8 cellular contexts compared by ENCODE assay signal in the genomic region with DNA sequence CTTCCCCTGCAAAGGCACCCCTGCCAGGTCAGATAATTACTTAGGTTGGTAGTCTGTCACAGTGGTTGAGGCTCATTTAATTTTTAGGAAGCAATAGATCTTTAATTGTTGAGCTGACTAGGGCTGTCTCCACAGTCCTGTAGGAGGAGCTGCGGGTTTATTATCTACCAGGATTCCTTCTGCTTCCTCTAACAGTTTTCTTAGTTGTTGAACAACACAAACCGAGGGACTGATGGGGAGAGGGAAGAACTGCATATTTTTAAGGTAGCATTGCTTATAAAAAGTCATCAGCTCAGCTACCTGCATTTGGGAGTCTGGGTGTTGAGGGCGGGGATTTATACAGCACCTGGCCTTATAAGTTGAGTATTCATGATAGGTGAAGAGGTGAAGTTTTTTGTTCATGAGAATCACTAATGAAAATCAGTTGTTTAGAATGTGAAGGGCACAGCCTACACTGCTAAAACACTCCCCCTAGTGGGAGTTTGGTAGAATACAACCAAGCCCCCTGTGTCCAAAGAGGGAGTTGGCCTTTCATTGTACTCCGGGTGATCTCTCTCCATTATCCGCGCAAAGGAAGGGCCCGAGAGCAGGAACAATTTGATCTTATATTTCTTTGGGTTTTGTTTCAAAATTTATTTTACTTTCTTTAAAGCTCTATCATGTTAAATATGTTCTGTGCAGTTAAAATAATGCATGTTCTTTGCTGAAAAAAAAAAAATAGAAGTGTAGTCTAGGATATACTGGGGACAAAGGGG.
DNase-seq lines count a peak whose midpoint lies in the region; ATAC-seq and TF ChIP-seq lines count a peak whose summit lies in the region.

No MANE protein-coding gene starts in this region.

- H3K79me2 ChIP-seq in DOHH2 (ENCODE audit: control insufficient read depth, low read length): no peaks in the 10 kb centered on the region

- no peak overlapping the region for H3K27ac ChIP-seq in DOHH2 (ENCODE audit: low read depth, low read length)

- no peaks in the 10 kb centered on the region for H3K9me3 Mint-ChIP-seq in activated CD8-positive, alpha-beta T cell treated with anti-CD3 and anti-CD28 coated beads, Interleukin-2, amount 10 ng/mL, durations not matched to agents 7 days and 5 days (ENCODE audit: insufficient read depth)
- no peaks in the 10 kb centered on the region for H3K9me3 Mint-ChIP-seq in natural killer cell

- POLR2A ChIA-PET in activated CD8-positive, alpha-beta T cell treated with anti-CD3 and anti-CD28 coated beads, Interleukin-2, amount 10 ng/mL, durations not matched to agents 7 days and 5 days (lab: Charles Lee): no interaction called here

- H3K9me2 ChIP-seq in DOHH2 (replicated peaks; ENCODE audit: control insufficient read depth, low read length): no peaks in the 10 kb centered on the region

- intact Hi-C loops in natural killer cell (cut with micrococcal nuclease): loop anchor here (1.0 to 2.0 kb wide), 3 partner anchors 157 to 566 kb away; no protein-coding TSS in a partner anchor

- H3K4me3 ChIP-seq in DOHH2 (ENCODE audit: low read length): no peak overlapping the region

- DNase-seq in NCI-H526 treated with DMSO at 0.1 percent for 48 hours (lab: John Stamatoyannopoulos, UW): peak; percentile 57
- DNase-seq in activated CD8-positive, alpha-beta T cell treated with anti-CD3 and anti-CD28 coated beads, Interleukin-2, amount 10 ng/mL, durations not matched to agents 7 days and 5 days: peak; percentile 68
- DNase-seq in fibroblast of gingiva (ENCODE audit: low read depth): peak; percentile 42
- DNase-seq in natural killer cell: no peak
- no peak for DNase-seq in 8988T

- H3K4me1 Mint-ChIP-seq in activated CD8-positive, alpha-beta T cell treated with anti-CD3 and anti-CD28 coated beads, Interleukin-2, amount 10 ng/mL, durations not matched to agents 7 days and 5 days (ENCODE audit: low read depth): peaks cover 17% of the 10 kb centered on the region
- H3K4me1 Mint-ChIP-seq in natural killer cell: peaks cover 8 to 16% of the 10 kb centered on the region in 2 donors

- peaks cover 5% of the 10 kb centered on the region; the same call in 1 of the 2 replicates for H3K36me3 ChIP-seq in DOHH2 (ENCODE audit: control insufficient read depth, low read length)

- H3K4me1 ChIP-seq in DOHH2 (ENCODE audit: control insufficient read depth, low read length): peaks cover 22% of the 10 kb centered on the region

- no peaks in the 10 kb centered on the region for H3K27me3 Mint-ChIP-seq in activated CD8-positive, alpha-beta T cell treated with anti-CD3 and anti-CD28 coated beads, Interleukin-2, amount 10 ng/mL, durations not matched to agents 7 days and 5 days (ENCODE audit: low read depth)
- no peaks in the 10 kb centered on the region for H3K27me3 Mint-ChIP-seq in natural killer cell (ENCODE audit: low read depth in 2 of 2)

- H4K20me1 ChIP-seq in DOHH2 (ENCODE audit: control insufficient read depth, insufficient read depth, low read depth, low read length): peaks cover 8% of the 10 kb centered on the region

- H3F3A ChIP-seq in DOHH2 (ENCODE audit: control insufficient read depth, insufficient read depth): no peaks in the 10 kb centered on the region

- CTCF ChIA-PET in activated CD8-positive, alpha-beta T cell treated with anti-CD3 and anti-CD28 coated beads, Interleukin-2, amount 10 ng/mL, durations not matched to agents 7 days and 5 days (lab: Charles Lee): interaction anchor here (0.6 to 2.4 kb wide), 25 partner anchors 8 to 685 kb away, joined by 3 to 16 read pairs (median 4); no protein-coding TSS in a partner anchor

- H3K27ac Mint-ChIP-seq in activated CD8-positive, alpha-beta T cell treated with anti-CD3 and anti-CD28 coated beads, Interleukin-2, amount 10 ng/mL, durations not matched to agents 7 days and 5 days: no peak overlapping the region
- H3K27ac Mint-ChIP-seq in natural killer cell: peak overlapping the region; percentile 31 to 60

- H3K4me2 ChIP-seq in DOHH2 (ENCODE audit: low read length): peak overlapping the region; percentile 20; the same call in 1 of the 2 replicates

- H3K4me3 Mint-ChIP-seq in activated CD8-positive, alpha-beta T cell treated with anti-CD3 and anti-CD28 coated beads, Interleukin-2, amount 10 ng/mL, durations not matched to agents 7 days and 5 days: no peak overlapping the region
- no peak overlapping the region for H3K4me3 Mint-ChIP-seq in natural killer cell

- no peaks in the 10 kb centered on the region for H3K27me3 ChIP-seq in DOHH2 (ENCODE audit: control insufficient read depth, low read length)

- ATAC-seq in HG02938 (IDR thresholded peaks at IDR 0.05; ENCODE audit: unreplicated experiment) (peak; percentile 53), natural killer cell (peak; percentile 82 to 92 (median 87)), GM21515 (IDR thresholded peaks at IDR 0.05; ENCODE audit: unreplicated experiment) (no peak)
- peak; percentile 57 for ATAC-seq in activated CD8-positive, alpha-beta T cell treated with anti-CD3 and anti-CD28 coated beads, Interleukin-2, amount 10 ng/mL, durations not matched to agents 7 days and 5 days

- peaks cover 16% of the 10 kb centered on the region for H3K36me3 Mint-ChIP-seq in activated CD8-positive, alpha-beta T cell treated with anti-CD3 and anti-CD28 coated beads, Interleukin-2, amount 10 ng/mL, durations not matched to agents 7 days and 5 days (ENCODE audit: low read depth)
- peaks cover under 1% of the 10 kb centered on the region for H3K36me3 Mint-ChIP-seq in natural killer cell

- no peaks in the 10 kb centered on the region for H3K9me3 ChIP-seq in DOHH2 (ENCODE audit: control insufficient read depth, insufficient read depth, low read length)

- TF ChIP-seq CTCF in DOHH2 (IDR thresholded peaks at IDR 0.05; ENCODE audit: low read depth, low read length, poor library complexity, severe bottlenecking): peak; percentile 83
- TF ChIP-seq CTCF in natural killer cell (IDR thresholded peaks at IDR 0.05): peak; percentile 82

Comparison
In these comparisons a context has a peak if more than half of its experiments do, and no peak if none do; other contexts are left out.
1. DNase-seq: peak in NCI-H526 treated with DMSO at 0.1 percent for 48 hours (single experiment), activated CD8-positive, alpha-beta T cell treated with anti-CD3 and anti-CD28 coated beads, Interleukin-2, amount 10 ng/mL, durations not matched to agents 7 days and 5 days (single experiment) and fibroblast of gingiva (single experiment); none in natural killer cell (single experiment) and 8988T (single experiment).